In genomic region chr13:35143123-35143522, GRCh38 we compare ENCODE assay signal across 24 cellular contexts.
DNase-seq lines count a peak whose midpoint lies in the region; ATAC-seq and TF ChIP-seq lines count a peak whose summit lies in the region.
"Had no signal": no experiment of that assay in that cellular context is flagged by ENCODE, and none has a peak within 500 bp of the region (broad histone marks: within the 10 kb centered on the region; RNA-seq: fewer than 3 reads in every experiment).

No MANE protein-coding gene starts in this region.

- H3K4me1 ChIP-seq in left lung, result peaks cover 0 to 5% of the 10 kb centered on the region in 2 donors
- H3K4me1 ChIP-seq: Peyer's patch had no signal

- no peaks in the 10 kb centered on the region for H3K27me3 Mint-ChIP-seq in WTC11 (ENCODE audit: low read depth)
- no peaks in the 10 kb centered on the region for H3K27me3 Mint-ChIP-seq in activated CD8-positive, alpha-beta T cell treated with anti-CD3 and anti-CD28 coated beads, Interleukin-2, amount 10 ng/mL, durations not matched to agents 7 days and 5 days (ENCODE audit: low read depth)
- H3K27me3 Mint-ChIP-seq: CD8-positive, alpha-beta memory T cell had no signal

- no peak overlapping the region for H3K27ac Mint-ChIP-seq in WTC11
- H3K27ac Mint-ChIP-seq in activated CD8-positive, alpha-beta T cell treated with anti-CD3 and anti-CD28 coated beads, Interleukin-2, amount 10 ng/mL, durations not matched to agents 7 days and 5 days, result no peak overlapping the region
- H3K27ac Mint-ChIP-seq: CD8-positive, alpha-beta memory T cell had no signal

- H3K4me3 Mint-ChIP-seq in WTC11, result no peak overlapping the region
- H3K4me3 Mint-ChIP-seq in activated CD8-positive, alpha-beta T cell treated with anti-CD3 and anti-CD28 coated beads, Interleukin-2, amount 10 ng/mL, durations not matched to agents 7 days and 5 days, result no peak overlapping the region
- H3K4me3 Mint-ChIP-seq: CD8-positive, alpha-beta memory T cell had no signal

- POLR2A ChIA-PET in WTC11 (lab: Charles Lee), result no interaction called here
- POLR2A ChIA-PET in activated CD8-positive, alpha-beta T cell treated with anti-CD3 and anti-CD28 coated beads, Interleukin-2, amount 10 ng/mL, durations not matched to agents 7 days and 5 days (lab: Charles Lee), result no interaction called here

- H3K4me3 ChIP-seq in epithelial cell of esophagus (ENCODE audit: low read length) (no peak overlapping the region), left lung (no peak overlapping the region)
- H3K4me3 ChIP-seq: GM12878, Peyer's patch, SK-N-MC had no signal

- CTCF ChIA-PET in WTC11 (lab: Charles Lee), result no interaction called here
- CTCF ChIA-PET in activated CD8-positive, alpha-beta T cell treated with anti-CD3 and anti-CD28 coated beads, Interleukin-2, amount 10 ng/mL, durations not matched to agents 7 days and 5 days (lab: Charles Lee), result no interaction called here

- no peaks in the 10 kb centered on the region for H3K4me1 Mint-ChIP-seq in WTC11
- peaks cover 18% of the 10 kb centered on the region for H3K4me1 Mint-ChIP-seq in activated CD8-positive, alpha-beta T cell treated with anti-CD3 and anti-CD28 coated beads, Interleukin-2, amount 10 ng/mL, durations not matched to agents 7 days and 5 days (ENCODE audit: low read depth)

- ATAC-seq in WTC11 (no peak), left lung (peak; percentile 84), left ventricle myocardium superior (no peak), GM19467 (IDR thresholded peaks at IDR 0.05; ENCODE audit: unreplicated experiment) (no peak)
- ATAC-seq in activated CD8-positive, alpha-beta T cell treated with anti-CD3 and anti-CD28 coated beads, Interleukin-2, amount 10 ng/mL, durations not matched to agents 7 days and 5 days, result no peak
- ATAC-seq: GM12878 had no signal

- H3K27ac ChIP-seq in left lung, result no peak overlapping the region
- H3K27ac ChIP-seq: Peyer's patch, SK-N-MC had no signal

- no peaks in the 10 kb centered on the region for H3K36me3 ChIP-seq in left lung
- H3K36me3 ChIP-seq: BE2C, Peyer's patch had no signal

- TF ChIP-seq CTCF in WTC11 (IDR thresholded peaks at IDR 0.05) (no peak), epithelial cell of esophagus (IDR thresholded peaks at IDR 0.05; ENCODE audit: insufficient read depth, low read depth, low read length, missing control alignments) (no peak), left lung (IDR thresholded peaks at IDR 0.05) (no peak)

- peaks cover 30% of the 10 kb centered on the region for H3K36me3 Mint-ChIP-seq in WTC11
- H3K36me3 Mint-ChIP-seq in activated CD8-positive, alpha-beta T cell treated with anti-CD3 and anti-CD28 coated beads, Interleukin-2, amount 10 ng/mL, durations not matched to agents 7 days and 5 days (ENCODE audit: low read depth), result no peaks in the 10 kb centered on the region
- H3K36me3 Mint-ChIP-seq: CD14-positive monocyte had no signal

- H3K27me3 ChIP-seq in left lung, result no peaks in the 10 kb centered on the region
- H3K27me3 ChIP-seq: BE2C, Peyer's patch had no signal

- intact Hi-C loops in left lung (cut with DNase I) (no loop called here), left ventricle myocardium superior (cut with micrococcal nuclease) (no loop called here)

- DNase-seq in WTC11 (ENCODE audit: low spot score), result no peak
- peak; percentile 16 for DNase-seq in epithelial cell of esophagus (ENCODE audit: low read depth)
- DNase-seq in left lung, result no peak
- DNase-seq in left ventricle myocardium superior, result no peak
- DNase-seq in retina, result no peak
- DNase-seq in activated CD8-positive, alpha-beta T cell treated with anti-CD3 and anti-CD28 coated beads, Interleukin-2, amount 10 ng/mL, durations not matched to agents 7 days and 5 days, result no peak
- DNase-seq: BE2C; CD8-positive, alpha-beta memory T cell; DMS 273 treated with DMSO at 0.1 percent for 48 hours; DMS79; EL; GDM1; HCEC 1CT; IMR-90; KG1; MM.1S; NCI-H2029; NCI-H69; Peyer's patch; SHP77 treated with DMSO at 0.1 percent for 48 hours had no signal

- peaks cover 15% of the 10 kb centered on the region for H3K9me3 Mint-ChIP-seq in WTC11
- no peaks in the 10 kb centered on the region for H3K9me3 Mint-ChIP-seq in activated CD8-positive, alpha-beta T cell treated with anti-CD3 and anti-CD28 coated beads, Interleukin-2, amount 10 ng/mL, durations not matched to agents 7 days and 5 days (ENCODE audit: insufficient read depth)

- no peaks in the 10 kb centered on the region for H3K9me3 ChIP-seq in left lung
- H3K9me3 ChIP-seq: BE2C, Peyer's patch had no signal

TF ChIP-seq in WTC11, 78 proteins besides CTCF, POLR2A, EP300 and RAD21:
- 0 out of 2 replicates have a peak, but pooled peaks have one; percentile 45 for TF ChIP-seq GABPB1 (CRISPR knock-in tag; IDR thresholded peaks at IDR 0.05)
- TF ChIP-seq ZNF532 (CRISPR knock-in tag; IDR thresholded peaks at IDR 0.05; ENCODE audit: borderline replicate concordance), result no peak
